8 cellular contexts compared by ENCODE assay signal in the genomic region with DNA sequence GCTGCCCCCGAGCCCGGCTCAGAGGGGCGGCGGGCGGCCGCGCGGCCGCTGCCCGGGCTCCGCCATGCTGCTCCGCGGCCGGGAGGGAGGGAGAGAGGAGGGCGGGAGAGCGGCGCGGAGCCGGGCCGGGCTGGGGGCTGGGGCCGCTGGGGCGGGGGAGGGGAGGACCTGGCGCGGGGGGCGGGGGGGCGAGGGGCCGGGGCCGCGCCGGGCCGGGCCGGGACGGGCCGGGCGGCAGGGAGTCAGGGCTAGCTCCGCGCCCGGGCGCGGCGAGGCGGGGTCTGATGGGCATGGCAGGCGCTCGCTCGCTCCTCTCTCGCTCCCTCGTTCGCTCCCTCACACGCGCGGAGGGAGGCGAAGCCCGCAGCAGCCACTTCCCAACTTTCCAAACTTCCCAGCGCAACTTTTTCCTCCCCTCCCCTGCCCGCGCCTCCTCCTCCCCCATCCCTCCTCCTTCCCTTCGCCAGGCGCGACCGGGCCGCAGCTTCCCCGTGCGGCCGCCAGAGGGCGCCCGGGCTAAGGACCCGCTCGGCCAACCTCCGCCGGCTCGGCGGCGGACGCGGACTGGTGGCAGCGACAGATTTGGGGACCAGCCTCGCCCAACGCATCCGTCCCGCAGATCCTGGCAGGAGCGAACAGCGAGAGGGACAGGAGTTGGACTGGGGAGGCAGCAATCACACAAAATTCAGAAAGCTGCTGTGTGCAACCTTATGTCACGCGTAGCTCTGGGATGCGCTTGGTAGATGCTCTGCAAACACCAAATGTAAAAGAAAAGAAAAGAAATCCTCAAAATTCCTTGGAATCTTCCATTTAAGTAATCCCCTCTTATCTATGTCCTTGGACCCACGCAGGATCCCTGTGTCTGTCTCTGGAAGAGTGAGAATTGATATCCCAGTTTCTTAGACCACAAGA. TPM values are rescaled to one million over a fixed set of nuclear protein-coding genes. Genes with fewer than 3 reads are reported as not detected.
DNase-seq lines count a peak whose midpoint lies in the region; ATAC-seq, FAIRE-seq and TF ChIP-seq lines count a peak whose summit lies in the region.

A gene (minus strand): TSS at position 97 of the 912 bp plus-strand sequence.

- ATAC-seq in A549 (peak; percentile 78 to 91), HG03095 (IDR thresholded peaks at IDR 0.05; ENCODE audit: unreplicated experiment) (peak; percentile 83)

- H3K9me3 ChIP-seq in A549 (no peaks in the 10 kb centered on the region), esophagus squamous epithelium (no peaks in the 10 kb centered on the region), muscle layer of duodenum (ENCODE audit: control insufficient read depth in 1 of 2, low read length in 2 of 2) (no peaks in the 10 kb centered on the region)

- CTCF ChIA-PET in A549 (lab: Yijun Ruan, JAX) = interaction anchor here (0.7 to 3.3 kb wide), 17 partner anchors 8 to 818 kb away, joined by 3 to 31 read pairs (median 3); no protein-coding TSS in a partner anchor

- TF ChIP-seq POLR2A in A549 (IDR thresholded peaks at IDR 0.05; ENCODE audit: low read length) (no peak), esophagus squamous epithelium (IDR thresholded peaks at IDR 0.05) (peak in 1 of 4 donors; percentile 14)

- H3K27ac ChIP-seq in A549 (peak within 1 kb of the TSS; percentile 75 to 96), esophagus squamous epithelium (peak within 1 kb of the TSS; percentile 52 to 93 (median 83)), muscle layer of duodenum (ENCODE audit: low read length) (peak within 1 kb of the TSS; percentile 52)

- H3K36me3 ChIP-seq in esophagus squamous epithelium (no peaks in the 10 kb centered on the region), muscle layer of duodenum (ENCODE audit: control insufficient read depth in 1 of 2, insufficient read depth in 2 of 2, low read length in 2 of 2) (no peaks in the 10 kb centered on the region)

- no peak for TF ChIP-seq EP300 in A549 (IDR thresholded peaks at IDR 0.05)

- peak; percentile 63 to 74 for DNase-seq in A549 (ENCODE audit: low read depth in 1 of 2, low spot score in 1 of 2)
- peak; percentile 69 for DNase-seq in GM18507 (ENCODE audit: extremely low spot score, insufficient read length, low read depth)
- peak; percentile 32 for DNase-seq in NOMO-1 treated with DMSO at 0.1 percent for 48 hours (lab: John Stamatoyannopoulos, UW; ENCODE audit: unreplicated experiment)
- DNase-seq in activated T-cell treated with anti-CD3 and anti-CD28 coated beads, Interleukin-2, amount 50 U/mL, for 1 hour = peak; percentile 71
- no peak for DNase-seq in esophagus squamous epithelium (lab: John Stamatoyannopoulos, UW)
- DNase-seq in stimulated activated CD8-positive, alpha-beta memory T cell treated with anti-CD3 and anti-CD28 coated beads, Interleukin-7, amount 100 ng/mL, for 1 hour (ENCODE audit: low read depth in 2 of 2) = peak; percentile 12 to 25

- POLR2A ChIA-PET in A549 (lab: Yijun Ruan, JAX) = no interaction called here

- peak; percentile 50 to 68 for TF ChIP-seq RAD21 in A549 (conservative IDR thresholded peaks at IDR 0.05 in 1 of 2, IDR thresholded peaks at IDR 0.05 in 1 of 2)

- H3K4me3 ChIP-seq in A549 = peak within 1 kb of the TSS; percentile 83
- H3K4me3 ChIP-seq in esophagus squamous epithelium = peak within 1 kb of the TSS; percentile 38 to 84 (median 58)
- peak within 1 kb of the TSS; percentile 65 to 69 for H3K4me3 ChIP-seq in muscle layer of duodenum (ENCODE audit: low read depth in 1 of 2, low read length in 2 of 2)

- FAIRE-seq in A549 (lab: Jason Lieb, UNC) (no peak), GM18507 (lab: Jason Lieb, UNC) (peak; percentile 68)

- intact Hi-C loops in esophagus squamous epithelium (cut with DNase I) = loop anchor here (5.0 kb wide), 1 partner anchor 65 kb away; no protein-coding TSS in a partner anchor

- H3K27me3 ChIP-seq in esophagus squamous epithelium (peaks cover 0 to 85% (median 2%) of the 10 kb centered on the region in 4 donors), muscle layer of duodenum (ENCODE audit: low read depth, low read length) (no peaks in the 10 kb centered on the region)

- H3K4me1 ChIP-seq in A549 (no peaks in the 10 kb centered on the region), esophagus squamous epithelium (peaks cover 2 to 64% (median 8%) of the 10 kb centered on the region in 3 donors), muscle layer of duodenum (ENCODE audit: control insufficient read depth in 1 of 2, insufficient read depth in 2 of 2, low read length in 2 of 2) (peaks cover 0 to 17% of the 10 kb centered on the region in 2 donors)

- peak; percentile 74 for TF ChIP-seq CTCF in A549 (IDR thresholded peaks at IDR 0.05)
- TF ChIP-seq CTCF in esophagus squamous epithelium (IDR thresholded peaks at IDR 0.05) = peak; percentile 90 to 97 (median 94)

- H3K4me2 ChIP-seq in A549 = peak within 1 kb of the TSS; percentile 99

- 27% methylated on average over 10 of the region's 86 CpGs for WGBS in A549 (ENCODE audit: missing lambda C conversion rate)
- WGBS in esophagus squamous epithelium, 2 donors = 14 to 61% methylated on average over 4 to 7 of the region's 86 CpGs

TF ChIP-seq in A549, 52 proteins besides CTCF, POLR2A, EP300 and RAD21:
- TF ChIP-seq SMC3 (IDR thresholded peaks at IDR 0.05) (peak; percentile 77), HEYL (CRISPR knock-in tag; IDR thresholded peaks at IDR 0.05) (no peak)

RNA-seq across cellular contexts. Expression of the gene that starts here (rescaled TPM):
- polyA plus RNA-seq in A549 (2011; rRNA removed) (0.03 and 0.04 TPM in 2 replicates), A549 (2017; fragmentation: RNase III; extraction: RNeasy Plus Mini Kit Qiagen cat#74134 plus additional on column Dnase treatment) (0.18 to 0.29 TPM (median 0.21 TPM) in 3 replicates)
- polyA plus RNA-seq in A549 (2012; cell fraction: cytosol; rRNA removed) = 0.03 and 0.05 TPM in 2 replicates
- 0.11 and 0.12 TPM in 2 replicates for polyA plus RNA-seq in A549 (2012; cell fraction: nucleus; rRNA removed)
- polyA minus RNA-seq in A549 (2011; rRNA and poly(A)+ RNA removed) = 0.08 and 0.15 TPM in 2 replicates
- total RNA-seq in esophagus squamous epithelium = 1 to 10 TPM in 1 of 4 donors, under 1 TPM in 3; 0.26 to 1.7 (median 0.50) TPM

Comparison
In these comparisons a context has a peak if more than half of its experiments do, and no peak if none do; other contexts are left out.
1. Peak in DNase-seq, ATAC-seq, H3K4me3 ChIP-seq, H3K27ac ChIP-seq and H3K4me2 ChIP-seq in A549; RNA of the gene not detected or under 1 TPM.